In the genomic region with DNA sequence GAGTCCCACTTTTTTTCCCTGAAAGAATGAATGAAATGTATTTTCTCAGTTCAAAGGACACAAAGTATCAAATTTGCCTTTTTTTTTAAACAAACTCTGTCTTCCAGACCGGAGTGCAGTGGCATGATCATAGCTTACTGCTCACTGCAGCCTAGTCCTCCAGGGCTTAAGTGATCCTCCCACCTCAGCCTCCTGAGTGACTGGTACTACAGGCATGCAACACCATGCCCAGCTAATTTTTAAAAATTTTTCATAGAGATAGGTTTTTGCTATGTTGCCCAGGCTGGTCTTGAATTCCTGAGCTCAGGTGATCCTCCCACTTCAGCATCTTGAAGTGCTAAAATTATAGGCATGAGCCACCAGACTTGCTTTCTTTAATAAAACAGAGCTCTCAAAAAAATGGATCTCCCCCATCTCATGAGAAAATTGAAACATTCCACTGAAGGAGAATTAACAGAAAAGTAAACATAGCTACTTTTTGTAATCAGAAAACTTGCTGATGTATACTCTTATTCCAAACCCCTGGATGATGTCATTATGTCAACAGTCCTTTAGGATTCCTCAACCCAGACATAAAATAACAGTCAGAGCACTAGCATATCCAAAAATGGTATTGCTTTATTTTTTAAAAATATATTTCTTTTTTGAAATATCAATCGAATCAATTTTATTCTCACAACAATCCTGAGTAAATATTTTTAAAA, we compare ENCODE assay signal across 13 cellular contexts. TPM values are rescaled to one million over a fixed set of nuclear protein-coding genes. Genes with fewer than 3 reads are reported as not detected.
DNase-seq lines count a peak whose midpoint lies in the region; ATAC-seq and TF ChIP-seq lines count a peak whose summit lies in the region.
"Had no signal": no experiment of that assay in that cellular context is flagged by ENCODE, and none has a peak within 500 bp of the region (broad histone marks: within the 10 kb centered on the region; RNA-seq: fewer than 3 reads in every experiment).

No MANE protein-coding gene starts in this region.

- peak overlapping the region; percentile 92; the same call in 1 of the 2 replicates for H3K56ac ChIP-seq in IMR-90 (ENCODE audit: extremely low read depth, insufficient read depth, low read length)

- H3K9me3 ChIP-seq in IMR-90 (ENCODE audit: control insufficient read depth, insufficient read depth, low read length): no peaks in the 10 kb centered on the region
- no peaks in the 10 kb centered on the region for H3K9me3 ChIP-seq in vagina

- CTCF ChIA-PET in IMR-90 (lab: Yijun Ruan, JAX): interaction anchor here (0.7 to 1.0 kb wide), 3 partner anchors 13 to 371 kb away, joined by 3 to 4 read pairs (median 3); a partner anchor contains a TSS

- H3K23ac ChIP-seq in IMR-90 (ENCODE audit: low read depth, low read length): peak overlapping the region; percentile 62

- H2AK5ac ChIP-seq in IMR-90 (ENCODE audit: low read depth, low read length): peak overlapping the region; percentile 42

- H3K27me3 ChIP-seq in IMR-90 (ENCODE audit: control insufficient read depth, insufficient read depth, low read length): no peaks in the 10 kb centered on the region
- H3K27me3 ChIP-seq in brain microvascular endothelial cell (replicated peaks): no peaks in the 10 kb centered on the region
- no peaks in the 10 kb centered on the region for H3K27me3 ChIP-seq in vagina

- no peak for TF ChIP-seq CTCF in AG10803 (conservative IDR thresholded peaks at IDR 0.05; ENCODE audit: low read length)
- no peak for TF ChIP-seq CTCF in IMR-90 (conservative IDR thresholded peaks at IDR 0.05; ENCODE audit: low read depth, low read length)
- TF ChIP-seq CTCF in brain microvascular endothelial cell (IDR thresholded peaks at IDR 0.05; ENCODE audit: low read depth, low read length, missing control alignments): no peak
- no peak for TF ChIP-seq CTCF in vagina (IDR thresholded peaks at IDR 0.05)

- peak overlapping the region; percentile 84 for H3K14ac ChIP-seq in IMR-90 (replicated peaks; ENCODE audit: low read depth, low read length)

- peak; percentile 26 for DNase-seq in AG10803 (ENCODE audit: low read depth)
- DNase-seq in IMR-90: peak; percentile 83
- DNase-seq in brain microvascular endothelial cell: peak; percentile 60
- DNase-seq in kidney glomerular epithelial cell (lab: John Stamatoyannopoulos, UW): peak; percentile 96
- DNase-seq in midbrain (lab: John Stamatoyannopoulos, UW): no peak
- DNase-seq in vagina (ENCODE audit: extremely low spot score in 2 of 2): no peak
- DNase-seq: activated CD4-positive, alpha-beta memory T cell treated with anti-CD3 and anti-CD28 coated beads, Interleukin-2, amount 10 ng/mL, durations not matched to agents 7 days and 5 days; activated naive CD4-positive, alpha-beta T cell; glutamatergic neuron; nucleus accumbens; T-helper 9 cell had no signal

- no peak for TF ChIP-seq POLR2A in IMR-90 (IDR thresholded peaks at IDR 0.05; ENCODE audit: low read depth, low read length)
- no peak for TF ChIP-seq POLR2A in vagina (IDR thresholded peaks at IDR 0.05)

- peak overlapping the region; percentile 35; the same call in 1 of the 2 replicates for H4K91ac ChIP-seq in IMR-90 (ENCODE audit: insufficient read depth, low read depth, low read length)

- no peak overlapping the region for H2AFZ ChIP-seq in IMR-90 (replicated peaks; ENCODE audit: low read length, poor library complexity)

- no peaks in the 10 kb centered on the region for H4K20me1 ChIP-seq in IMR-90 (ENCODE audit: insufficient read depth, low read length)

- no TSS peak for BruUV-seq in IMR-90 (replicated peaks; lab: Mats Ljungman, UMichigan)

- POLR2A ChIA-PET in IMR-90 (lab: Charles Lee; ENCODE audit: unreplicated experiment): interaction anchor here (0.7 to 2.0 kb wide), 3 partner anchors 16 to 153 kb away, joined by 3 to 25 read pairs (median 6); no protein-coding TSS in a partner anchor

- H3K79me1 ChIP-seq in IMR-90 (ENCODE audit: low read depth in 1 of 2, low read length in 2 of 2): peaks cover 7 to 47% of the 10 kb centered on the region in 2 experiments; a peak in 3 of 4 replicates

- H3K36me3 ChIP-seq in IMR-90 (ENCODE audit: control insufficient read depth, insufficient read depth, low read length): no peaks in the 10 kb centered on the region
- no peaks in the 10 kb centered on the region for H3K36me3 ChIP-seq in brain microvascular endothelial cell (replicated peaks)
- no peaks in the 10 kb centered on the region for H3K36me3 ChIP-seq in vagina

- no CpG with 5 or more reads among the region's 2 CpGs for WGBS in IMR-90 (ENCODE audit: extremely low coverage in 2 of 2, insufficient read length in 1 of 2), 2 experiments

- H3K27ac ChIP-seq in IMR-90 (ENCODE audit: insufficient read depth, low read length) (peak overlapping the region; percentile 93), brain microvascular endothelial cell (peak overlapping the region; percentile 98), vagina (no peak overlapping the region)

- H3K4me1 ChIP-seq in IMR-90 (ENCODE audit: control insufficient read depth, insufficient read depth, low read length) (peaks cover 25% of the 10 kb centered on the region), vagina (peaks cover 29% of the 10 kb centered on the region)

- H3K9me1 ChIP-seq in IMR-90 (ENCODE audit: insufficient read depth, low read length): peaks cover 9% of the 10 kb centered on the region

- H3K18ac ChIP-seq in IMR-90 (ENCODE audit: low read depth, low read length): peak overlapping the region; percentile 64

- peak overlapping the region; percentile 38 to 72; a peak in 3 of 4 replicates for H4K8ac ChIP-seq in IMR-90 (ENCODE audit: low read depth in 2 of 2, low read length in 2 of 2)

- peak overlapping the region; percentile 96 for H2BK5ac ChIP-seq in IMR-90 (ENCODE audit: low read depth, low read length, poor library complexity, severe bottlenecking)

- peak; percentile 50 for ATAC-seq in IMR-90 (ENCODE audit: low read depth)
- ATAC-seq in GM19463 (IDR thresholded peaks at IDR 0.05; ENCODE audit: unreplicated experiment): no peak
- no peak for ATAC-seq in HG03045 (IDR thresholded peaks at IDR 0.05; ENCODE audit: unreplicated experiment)

- H4K5ac ChIP-seq in IMR-90 (ENCODE audit: low read depth, low read length): peak overlapping the region; percentile 46

- dilution Hi-C loops in IMR-90 (cut with HindIII; ENCODE audit: low sequenced_read_pairs, unreplicated experiment): no loop called here

- no peak overlapping the region for H3K9ac ChIP-seq in IMR-90 (ENCODE audit: low read depth, low read length)

- peak overlapping the region; percentile 57 for H3K4ac ChIP-seq in IMR-90 (ENCODE audit: low read depth, low read length)

- H2BK120ac ChIP-seq in IMR-90 (ENCODE audit: low read depth, low read length): peak overlapping the region; percentile 69

- H2BK15ac ChIP-seq in IMR-90 (ENCODE audit: low read depth, low read length): peak overlapping the region; percentile 80

- H3K4me3 ChIP-seq in AG10803 (ENCODE audit: low read length) (no peak overlapping the region; the same call in 1 of the 2 replicates), IMR-90 (ENCODE audit: insufficient read depth, low read depth, low read length) (no peak overlapping the region), brain microvascular endothelial cell (ENCODE audit: low read depth, low read length) (no peak overlapping the region), vagina (no peak overlapping the region)

- in situ Hi-C loops in IMR-90 (cut with MboI; ENCODE audit: low sequenced_read_pairs): no loop called here
- in situ Hi-C loops in brain microvascular endothelial cell (cut with HindIII; ENCODE audit: low pct_ligation_motif_present, low sequenced_read_pairs): no loop called here

- H2AK9ac ChIP-seq in IMR-90 (replicated peaks; ENCODE audit: low read depth, low read length, poor library complexity): no peak overlapping the region

- H2BK20ac ChIP-seq in IMR-90 (ENCODE audit: low read depth, low read length): peak overlapping the region; percentile 92

- intact Hi-C loops in IMR-90 (cut with micrococcal nuclease): loop anchor here (2.0 kb wide), 1 partner anchor 15 kb away; a partner anchor contains a TSS
- intact Hi-C loops in vagina (cut with DNase I): no loop called here

- peak overlapping the region; percentile 2 for H3K4me2 ChIP-seq in IMR-90 (ENCODE audit: low read depth, low read length)

- no peak for TF ChIP-seq RAD21 in IMR-90 (IDR thresholded peaks at IDR 0.05; ENCODE audit: low read length)

TF ChIP-seq in IMR-90, 13 proteins besides CTCF, POLR2A, EP300 and RAD21:
- peak; percentile 36 for TF ChIP-seq CEBPB (IDR thresholded peaks at IDR 0.05; ENCODE audit: low read depth, low read length)
- no peak for TF ChIP-seq RCOR1 (IDR thresholded peaks at IDR 0.05; ENCODE audit: insufficient replicate concordance, low read length)
- TF ChIP-seq, protein P1, sequence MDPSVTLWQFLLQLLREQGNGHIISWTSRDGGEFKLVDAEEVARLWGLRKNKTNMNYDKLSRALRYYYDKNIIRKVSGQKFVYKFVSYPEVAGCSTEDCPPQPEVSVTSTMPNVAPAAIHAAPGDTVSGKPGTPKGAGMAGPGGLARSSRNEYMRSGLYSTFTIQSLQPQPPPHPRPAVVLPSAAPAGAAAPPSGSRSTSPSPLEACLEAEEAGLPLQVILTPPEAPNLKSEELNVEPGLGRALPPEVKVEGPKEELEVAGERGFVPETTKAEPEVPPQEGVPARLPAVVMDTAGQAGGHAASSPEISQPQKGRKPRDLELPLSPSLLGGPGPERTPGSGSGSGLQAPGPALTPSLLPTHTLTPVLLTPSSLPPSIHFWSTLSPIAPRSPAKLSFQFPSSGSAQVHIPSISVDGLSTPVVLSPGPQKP (IDR thresholded peaks at IDR 0.05; ENCODE audit: borderline replicate concordance, low read depth, low read length): no peak
- TF ChIP-seq MAFK (IDR thresholded peaks at IDR 0.05; ENCODE audit: low read depth, low read length): peak; percentile 79
- peak; percentile 45; the same call in 1 of the 2 replicates for TF ChIP-seq BHLHE40 (IDR thresholded peaks at IDR 0.05; ENCODE audit: low read depth, low read length)
- no peak for TF ChIP-seq MAZ (IDR thresholded peaks at IDR 0.05; ENCODE audit: borderline replicate concordance, low read depth, low read length)

RNA-seq across cellular contexts. Expression of a gene that starts 12.3 kb away (rescaled TPM):
- total RNA-seq in IMR-90 (2012; rRNA removed) (4.7 and 6.7 TPM in 2 replicates), vagina (6.1 TPM)
- 2.1 and 2.2 TPM in 2 replicates for polyA plus RNA-seq in IMR-90 (2012; rRNA removed)
- polyA plus RNA-seq in IMR-90 (2012; cell fraction: cytosol; rRNA removed): 0.90 and 4.7 TPM in 2 replicates
- polyA plus RNA-seq in IMR-90 (2012; cell fraction: nucleus; rRNA removed; ENCODE audit: low replicate concordance): 0.49 and 4.0 TPM in 2 replicates

RNA-seq across cellular contexts. Expression of a gene that starts 14.2 kb away (rescaled TPM):
- total RNA-seq in IMR-90 (2012; rRNA removed): 6,409 and 6,735 TPM in 2 replicates
- polyA plus RNA-seq in IMR-90 (2012; rRNA removed): 4,502 and 5,313 TPM in 2 replicates
- polyA plus RNA-seq in IMR-90 (2012; cell fraction: cytosol; rRNA removed): 3,296 and 6,454 TPM in 2 replicates
- polyA plus RNA-seq in IMR-90 (2012; cell fraction: nucleus; rRNA removed; ENCODE audit: low replicate concordance): 3,181 and 7,305 TPM in 2 replicates
- total RNA-seq in vagina: 2,692 TPM

Comparison
In these comparisons a context has a peak if more than half of its experiments do, and no peak if none do; other contexts are left out.
1. DNase-seq: peak in AG10803 (single experiment), IMR-90 (single experiment), brain microvascular endothelial cell (single experiment) and kidney glomerular epithelial cell (single experiment); none in midbrain (single experiment) and vagina (0 of 2).